Comparison of ENCODE assay signal across 10 cellular contexts in the genomic region with DNA sequence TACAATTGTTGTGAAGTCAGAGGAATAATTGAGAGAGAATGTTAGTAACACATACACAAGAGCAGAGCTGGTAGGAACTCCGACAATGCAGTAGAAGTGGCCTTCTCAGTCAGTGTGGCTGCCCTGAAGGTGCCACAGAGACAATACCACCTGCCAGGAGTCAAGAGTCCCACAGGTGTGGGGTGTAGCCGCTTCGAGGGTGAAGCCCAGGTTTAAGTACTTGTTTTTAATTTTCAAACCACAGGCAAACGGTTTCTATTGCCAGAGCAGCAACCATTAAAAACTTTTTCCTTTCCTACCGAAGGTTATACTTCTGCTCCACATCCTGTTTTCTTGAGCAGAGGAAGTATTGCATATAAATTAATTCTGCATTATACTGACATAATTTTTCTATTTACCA. TPM values are rescaled to one million over a fixed set of nuclear protein-coding genes. Genes with fewer than 3 reads are reported as not detected.
DNase-seq lines count a peak whose midpoint lies in the region; ATAC-seq and TF ChIP-seq lines count a peak whose summit lies in the region.
"Had no signal": no experiment of that assay in that cellular context is flagged by ENCODE, and none has a peak within 500 bp of the region (broad histone marks: within the 10 kb centered on the region; RNA-seq: fewer than 3 reads in every experiment).

No MANE protein-coding gene starts in this region.

- TF ChIP-seq CTCF in mucosa of descending colon (IDR thresholded peaks at IDR 0.05) = no peak

- no peaks in the 10 kb centered on the region for H3K9me3 ChIP-seq in mucosa of descending colon

- intact Hi-C loops in mucosa of descending colon (cut with DNase I, micrococcal nuclease) = no loop called here

- H3K4me1 ChIP-seq in mucosa of descending colon (ENCODE audit: low read depth) = no peaks in the 10 kb centered on the region
- H3K4me1 ChIP-seq: parathyroid adenoma had no signal

- H3K36me3 ChIP-seq in mucosa of descending colon (ENCODE audit: low read depth) = no peaks in the 10 kb centered on the region

- DNase-seq in DMS153 treated with DMSO at 0.1 percent for 48 hours (lab: John Stamatoyannopoulos, UW; ENCODE audit: unreplicated experiment) (peak; percentile 21), DMS153 (lab: John Stamatoyannopoulos, UW) (no peak), UCSD-AML1 (lab: John Stamatoyannopoulos, UW; ENCODE audit: unreplicated experiment) (peak; percentile 34), mucosa of descending colon (no peak), NK-92 (lab: John Stamatoyannopoulos, UW; ENCODE audit: unreplicated experiment) (no peak), NCI-H774 (lab: John Stamatoyannopoulos, UW) (no peak), DMS53 treated with DMSO at 0.1 percent for 48 hours (lab: John Stamatoyannopoulos, UW; ENCODE audit: unreplicated experiment) (no peak)

- no peak overlapping the region for H3K4me3 ChIP-seq in mucosa of descending colon

- peak; percentile 34 for ATAC-seq in HG02678 (IDR thresholded peaks at IDR 0.05; ENCODE audit: unreplicated experiment)
- peak; percentile 35 for ATAC-seq in mucosa of descending colon

RNA-seq across cellular contexts. Expression of gene ACTBL2, which starts 12.7 kb away (rescaled TPM):
- not detected for total RNA-seq in mucosa of descending colon
- total RNA-seq: T-helper 1 cell treated with Interleukin-12 subunit alpha and Interleukin-12 subunit beta and Interleukin-4 antibody, amounts not matched to agents 30 ng/mL and 1 ng/mL, for 36 hours had no signal

Comparison
In these comparisons a context has a peak if more than half of its experiments do, and no peak if none do; other contexts are left out.
1. DNase-seq: peak in DMS153 treated with DMSO at 0.1 percent for 48 hours (single experiment) and UCSD-AML1 (single experiment); none in DMS153 (single experiment), mucosa of descending colon (0 of 3), NK-92 (single experiment), NCI-H774 (single experiment) and DMS53 treated with DMSO at 0.1 percent for 48 hours (single experiment).